In genomic region chr2:45654250-45654649, GRCh38 we compare ENCODE assay signal across 17 cellular contexts. TPM values are rescaled to one million over a fixed set of nuclear protein-coding genes. Genes with fewer than 3 reads are reported as not detected.
DNase-seq lines count a peak whose midpoint lies in the region; ATAC-seq and TF ChIP-seq lines count a peak whose summit lies in the region.
"Had no signal": no experiment of that assay in that cellular context is flagged by ENCODE, and none has a peak within 500 bp of the region (broad histone marks: within the 10 kb centered on the region; RNA-seq: fewer than 3 reads in every experiment).

No MANE protein-coding gene starts in this region.

- H3K4me3 Mint-ChIP-seq in MCF 10A (ENCODE audit: unreplicated experiment) (no peak overlapping the region), IgD-negative memory B cell (peak overlapping the region in 3 of 4 donors; percentile 28 to 97 (median 84)), type B pancreatic cell (peak overlapping the region; percentile 49)

- TF ChIP-seq POLR2A in tibial nerve (IDR thresholded peaks at IDR 0.05), result no peak

- no peaks in the 10 kb centered on the region for H3K36me3 Mint-ChIP-seq in MCF 10A (ENCODE audit: insufficient read depth, unreplicated experiment)
- H3K36me3 Mint-ChIP-seq in IgD-negative memory B cell, result no peaks in the 10 kb centered on the region
- peaks cover 5% of the 10 kb centered on the region for H3K36me3 Mint-ChIP-seq in type B pancreatic cell
- H3K36me3 Mint-ChIP-seq: activated naive CD8-positive, alpha-beta T cell had no signal

- no peaks in the 10 kb centered on the region for H4K20me1 ChIP-seq in mammary epithelial cell (ENCODE audit: insufficient read depth, low read length)

- H3K79me2 ChIP-seq in mammary epithelial cell (ENCODE audit: insufficient read depth, low read length), result peaks cover 22% of the 10 kb centered on the region

- H3K4me3 ChIP-seq in mammary epithelial cell (replicated peaks in 1 of 3; ENCODE audit: insufficient read depth in 1 of 3, low read depth in 2 of 3, low read length in 3 of 3), result no peak overlapping the region
- peak overlapping the region in 54 of 59 donors; percentile 27 to 93 (median 84) for H3K4me3 ChIP-seq in dorsolateral prefrontal cortex
- no peak overlapping the region for H3K4me3 ChIP-seq in tibial nerve

- no peak for ATAC-seq in HG03045 (IDR thresholded peaks at IDR 0.05; ENCODE audit: unreplicated experiment)
- ATAC-seq: left lobe of liver had no signal

- in situ Hi-C loops in mammary epithelial cell (cut with MboI; ENCODE audit: low sequenced_read_pairs in 2 of 2), result no loop called here

- TF ChIP-seq CTCF in MCF 10A (IDR thresholded peaks at IDR 0.05; ENCODE audit: unreplicated experiment) (no peak), mammary epithelial cell (conservative IDR thresholded peaks at IDR 0.05 in 1 of 2, IDR thresholded peaks at IDR 0.05 in 1 of 2; ENCODE audit: extremely low read depth in 1 of 2, insufficient read depth in 1 of 2, low read depth in 1 of 2, low read length in 2 of 2) (no peak), dorsolateral prefrontal cortex (IDR thresholded peaks at IDR 0.05 in 54 of 56, conservative IDR thresholded peaks at IDR 0.05 in 2 of 56; ENCODE audit: low read depth in 1 of 56, partially characterized antibody in 56 of 56) (no peak), type B pancreatic cell (conservative IDR thresholded peaks at IDR 0.05) (no peak), tibial nerve (IDR thresholded peaks at IDR 0.05) (no peak)

- H3K27ac Mint-ChIP-seq in MCF 10A (ENCODE audit: low read depth, unreplicated experiment), result no peak overlapping the region
- H3K27ac Mint-ChIP-seq in IgD-negative memory B cell, result peak overlapping the region in 1 of 3 donors; percentile 95
- no peak overlapping the region for H3K27ac Mint-ChIP-seq in type B pancreatic cell
- H3K27ac Mint-ChIP-seq: activated naive CD8-positive, alpha-beta T cell had no signal

- no peaks in the 10 kb centered on the region for H3K27me3 ChIP-seq in mammary epithelial cell (ENCODE audit: insufficient read depth, low read length)
- no peaks in the 10 kb centered on the region for H3K27me3 ChIP-seq in dorsolateral prefrontal cortex
- no peaks in the 10 kb centered on the region for H3K27me3 ChIP-seq in tibial nerve

- dilution Hi-C loops in mammary epithelial cell (cut with HindIII; ENCODE audit: low sequenced_read_pairs), result no loop called here

- H3K4me1 Mint-ChIP-seq in MCF 10A (ENCODE audit: insufficient read depth, unreplicated experiment) (peaks cover 16% of the 10 kb centered on the region), IgD-negative memory B cell (peaks cover 23 to 35% (median 25%) of the 10 kb centered on the region in 3 donors), type B pancreatic cell (ENCODE audit: unreplicated experiment) (peaks cover 23% of the 10 kb centered on the region)

- CTCF ChIA-PET in MCF 10A (lab: Yijun Ruan, JAX) (interaction anchor here (0.9 to 2.9 kb wide), 4 partner anchors 10 to 163 kb away, joined by 3 to 14 read pairs (median 4); no protein-coding TSS in a partner anchor), mammary epithelial cell (lab: Charles Lee; ENCODE audit: low non-redundant PET) (no interaction called here)

- H3K36me3 ChIP-seq in mammary epithelial cell (ENCODE audit: insufficient read depth, low read length), result no peaks in the 10 kb centered on the region
- H3K36me3 ChIP-seq in tibial nerve, result no peaks in the 10 kb centered on the region

- intact Hi-C loops in MCF 10A (cut with micrococcal nuclease), result loop anchor here (5.0 kb wide), 2 partner anchors 33 to 168 kb away; no protein-coding TSS in a partner anchor
- intact Hi-C loops in mammary epithelial cell (cut with micrococcal nuclease), result loop anchor here (5.0 kb wide), 2 partner anchors 43 to 208 kb away; no protein-coding TSS in a partner anchor
- intact Hi-C loops in dorsolateral prefrontal cortex (cut with DNase I), result loop anchor here in 1 of 2 donors (5.0 kb wide), 1 partner anchor 208 kb away; no protein-coding TSS in a partner anchor

- H3K9me3 Mint-ChIP-seq in MCF 10A (ENCODE audit: unreplicated experiment), result no peaks in the 10 kb centered on the region
- H3K9me3 Mint-ChIP-seq in IgD-negative memory B cell, result peaks cover 0 to 2% (median 0%) of the 10 kb centered on the region in 3 donors
- no peaks in the 10 kb centered on the region for H3K9me3 Mint-ChIP-seq in type B pancreatic cell

- no peak overlapping the region for H3K4me2 ChIP-seq in mammary epithelial cell (ENCODE audit: insufficient read depth, low read depth, low read length)

- DNase-seq in MCF 10A (ENCODE audit: unreplicated experiment) (peak; percentile 5), mammary epithelial cell (no peak), dorsolateral prefrontal cortex (no peak), type B pancreatic cell (ENCODE audit: extremely low spot score, unreplicated experiment) (no peak), tibial nerve (ENCODE audit: low spot score in 2 of 2) (no peak)
- no peak for DNase-seq in activated CD4-positive, alpha-beta T cell treated with anti-CD3 and anti-CD28 coated beads, Interleukin-2, amount 50 U/mL, for 48 hours
- DNase-seq: activated CD4-positive, alpha-beta T cell treated with anti-CD3 and anti-CD28 coated beads, Interleukin-2, amount 50 U/mL, for 4 hours; activated T-cell treated with anti-CD3 and anti-CD28 coated beads, Interleukin-2, amount 50 U/mL, for 1 hour; dermis blood vessel endothelial cell; H7; NCI-H1694 treated with DMSO at 0.1 percent for 48 hours; NCI-H69; stimulated activated CD4-positive, alpha-beta T cell treated with anti-CD3 and anti-CD28 coated beads, Interleukin-2, amount 100 ng/mL, for 48 hours had no signal

- no peak overlapping the region for H2AFZ ChIP-seq in mammary epithelial cell (ENCODE audit: low read depth, low read length)

- no peak overlapping the region for H3K27ac ChIP-seq in mammary epithelial cell (ENCODE audit: insufficient read depth, low read depth, low read length)
- H3K27ac ChIP-seq in dorsolateral prefrontal cortex, result no peak overlapping the region
- H3K27ac ChIP-seq in tibial nerve, result no peak overlapping the region

- no peak overlapping the region for H3K9ac ChIP-seq in mammary epithelial cell (ENCODE audit: insufficient read depth, low read length)

- H3K27me3 Mint-ChIP-seq in MCF 10A (ENCODE audit: insufficient read depth, unreplicated experiment) (no peaks in the 10 kb centered on the region), IgD-negative memory B cell (no peaks in the 10 kb centered on the region), type B pancreatic cell (peaks cover 24% of the 10 kb centered on the region)
- H3K27me3 Mint-ChIP-seq: activated naive CD8-positive, alpha-beta T cell had no signal

- no peak for TF ChIP-seq EP300 in tibial nerve (IDR thresholded peaks at IDR 0.05)

- H3K4me1 ChIP-seq in mammary epithelial cell (ENCODE audit: insufficient read depth, low read length) (peaks cover 15% of the 10 kb centered on the region), tibial nerve (peaks cover 0 to 32% (median 6%) of the 10 kb centered on the region in 4 donors)

- BruUV-seq in MCF 10A (replicated peaks; lab: Mats Ljungman, UMichigan) (no TSS peak), mammary epithelial cell (replicated peaks; lab: Mats Ljungman, UMichigan) (no TSS peak)

- whole genome bisulfite sequencing in mammary epithelial cell (ENCODE audit: low coverage, missing lambda C conversion rate), result 100% methylated on average over 3 of the region's 3 CpGs
- 84 to 95% methylated on average over 3 of the region's 3 CpGs for WGBS in tibial nerve, 2 donors

- POLR2A ChIA-PET in MCF 10A (lab: Yijun Ruan, JAX), result no interaction called here

- H3K9me3 ChIP-seq in mammary epithelial cell (replicated peaks; ENCODE audit: insufficient read depth, low read length), result no peaks in the 10 kb centered on the region
- no peaks in the 10 kb centered on the region for H3K9me3 ChIP-seq in tibial nerve

RNA-seq across cellular contexts. Expression of gene PRKCE, which starts 2.8 kb away (rescaled TPM):
- total RNA-seq in MCF 10A (2022) (10.9 and 12.1 TPM in 2 replicates), mammary epithelial cell (1 to 10 TPM; 4.3 to 7.2 TPM), dorsolateral prefrontal cortex (100 to 1,000 TPM in 118 of 120 experiments, 10 to 100 TPM in 2; 75.3 to 231 (median 164) TPM), type B pancreatic cell (ENCODE audit: low replicate concordance) (9.5 and 21.2 TPM in 2 replicates), tibial nerve (10 to 100 TPM; 14.4 to 22.4 (median 17.9) TPM)
- polyA plus RNA-seq in mammary epithelial cell (2.3 TPM), IgD-negative memory B cell (12.7 TPM)
- 14.0 TPM for polyA minus RNA-seq in mammary epithelial cell

RNA-seq across cellular contexts. Expression of gene SRBD1, which starts 43.2 kb away (rescaled TPM):
- 17.3 and 18.2 TPM in 2 replicates for total RNA-seq in MCF 10A (2022)
- 10 to 100 TPM; 14.3 to 18.8 TPM for total RNA-seq in mammary epithelial cell
- polyA plus RNA-seq in mammary epithelial cell, result 4.8 TPM
- 25.9 TPM for polyA minus RNA-seq in mammary epithelial cell
- 9.9 TPM for polyA plus RNA-seq in IgD-negative memory B cell
- 10 to 100 TPM in 73 of 120 experiments, 1 to 10 TPM in 47; 5.1 to 19.3 (median 10.7) TPM for total RNA-seq in dorsolateral prefrontal cortex
- 10.7 and 19.3 TPM in 2 replicates for total RNA-seq in type B pancreatic cell (ENCODE audit: low replicate concordance)
- total RNA-seq in tibial nerve, result 10 to 100 TPM; 14.7 to 36.7 (median 20.8) TPM

Comparison
In these comparisons a context has a peak if more than half of its experiments do, and no peak if none do; other contexts are left out.
1. H3K4me3 ChIP-seq: peak in dorsolateral prefrontal cortex (54 of 59); none in mammary epithelial cell (0 of 3) and tibial nerve (0 of 4).